27 cellular contexts compared by ENCODE assay signal in the genomic region with DNA sequence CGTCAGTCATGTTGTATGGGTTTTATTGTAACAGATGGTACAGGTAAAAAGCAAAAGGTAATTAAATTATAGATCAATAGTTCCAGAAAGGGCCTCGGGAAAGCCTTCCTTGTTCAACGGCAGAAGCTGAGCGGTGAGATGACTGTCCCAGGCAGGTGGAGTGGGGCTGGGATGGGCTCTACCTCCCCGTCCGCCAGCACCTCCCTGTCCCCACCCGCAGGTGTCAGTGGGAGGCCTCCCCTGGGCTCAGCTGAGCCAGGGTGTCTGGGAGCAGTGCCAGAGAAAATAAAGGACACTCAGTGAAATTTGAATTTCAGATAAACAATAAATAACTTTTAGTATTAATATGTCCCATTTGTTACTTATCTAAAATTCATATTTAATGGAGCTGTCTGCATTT. TPM values are rescaled to one million over a fixed set of nuclear protein-coding genes. Genes with fewer than 3 reads are reported as not detected.
"Had no signal": no experiment of that assay in that cellular context is flagged by ENCODE, and none has a peak within 500 bp of the region (broad histone marks: within the 10 kb centered on the region; RNA-seq: fewer than 3 reads in every experiment).

No MANE protein-coding gene starts in this region.

- H3K4me3 ChIP-seq: gastrocnemius medialis, lower lobe of right lung, pancreas, psoas muscle, smooth muscle cell, stomach, tibial artery had no signal

- DNase-seq: activated CD4-positive, alpha-beta T cell treated with anti-CD3 and anti-CD28 coated beads for 4 hours; activated CD4-positive, alpha-beta T cell treated with anti-CD3 and anti-CD28 coated beads, Interleukin-2, amount 50 U/mL, for 4 hours; activated CD8-positive, alpha-beta memory T cell treated with anti-CD3 and anti-CD28 coated beads for 24 hours; activated CD8-positive, alpha-beta memory T cell treated with anti-CD3 and anti-CD28 coated beads, Interleukin-2, amount 50 U/mL, for 48 hours; activated T-cell treated with anti-CD3 and anti-CD28 coated beads, Interleukin-2, amount 50 U/mL, for 24 hours; effector memory CD4-positive, alpha-beta T cell; erythroblast; gastrocnemius medialis; glutamatergic neuron; hippocampal formation; kidney; lower lobe of right lung; mesendoderm; nephron progenitor cell; pancreas; stimulated activated CD4-positive, alpha-beta T cell treated with anti-CD3 and anti-CD28 coated beads, Interleukin-2, amount 100 ng/mL, for 24 hours; stimulated activated naive B cell treated with anti-CD40 and anti-IgM and Interleukin-4, amounts not matched to agents 10 μg/mL and 1 μg/mL and 100 μg/mL, for 72 hours; stomach; T-helper 1 cell; tibial artery had no signal

- H3K9me3 ChIP-seq: gastrocnemius medialis, lower lobe of right lung, pancreas, psoas muscle had no signal

- FAIRE-seq: colon, kidney, pancreas had no signal

- H3K4me1 ChIP-seq: gastrocnemius medialis, lower lobe of right lung, pancreas, psoas muscle, stomach, tibial artery had no signal

- H3K27ac ChIP-seq: lower lobe of right lung, pancreas, psoas muscle, stomach, tibial artery had no signal

- H3K36me3 ChIP-seq: gastrocnemius medialis, lower lobe of right lung, pancreas, stomach, tibial artery had no signal

- H3K27me3 ChIP-seq: gastrocnemius medialis, pancreas had no signal

- ATAC-seq: activated naive CD4-positive, alpha-beta T cell treated with anti-CD3 and anti-CD28 coated beads, Interleukin-2, amount 50 U/mL, for 72 hours; pancreas; stimulated activated naive B cell treated with anti-CD40 and anti-IgM and Interleukin-4, amounts not matched to agents 10 μg/mL and 1 μg/mL and 100 μg/mL, for 72 hours had no signal

RNA-seq across cellular contexts. Expression of gene CLRN3, which starts 58.9 kb away (rescaled TPM):
- total RNA-seq: activated naive CD4-positive, alpha-beta T cell treated with anti-CD3 and anti-CD28 coated beads, Interleukin-2, amount 50 U/mL, for 72 hours; activated T-helper 2 cell treated with anti-CD3 and anti-CD28 coated beads, Interferon-gamma antibody, Interleukin-2, Interleukin-4, amounts not matched to agents 10 μg/mL and 5 μg/mL and 100 μg/mL, durations not matched to agents 14 hours and 24 hours and 36 hours; lower lobe of right lung; mononuclear cell; psoas muscle; smooth muscle cell; ureter had no signal
